ENCODE assay signal across 18 cellular contexts in the genomic region with DNA sequence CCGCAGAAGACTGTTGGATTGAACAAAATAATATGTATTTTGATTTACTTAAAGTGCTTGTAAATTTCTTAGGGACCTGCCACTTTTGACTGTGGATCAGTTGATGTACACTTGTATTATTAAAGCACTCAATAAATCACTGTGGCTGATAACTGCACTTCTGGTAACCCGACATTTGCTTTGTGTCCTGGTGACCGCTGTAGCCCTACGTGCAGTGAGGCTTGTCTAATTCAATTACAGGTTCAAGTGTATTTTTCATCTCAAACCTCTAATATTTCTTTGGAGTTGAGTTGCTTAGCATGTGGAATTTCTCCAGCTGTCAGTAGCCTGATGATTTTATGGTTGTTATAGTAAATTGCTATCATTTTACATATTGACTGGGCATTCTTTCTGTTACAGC.
DNase-seq lines count a peak whose midpoint lies in the region; ATAC-seq and TF ChIP-seq lines count a peak whose summit lies in the region.
"Had no signal": no experiment of that assay in that cellular context is flagged by ENCODE, and none has a peak within 500 bp of the region (broad histone marks: within the 10 kb centered on the region; RNA-seq: fewer than 3 reads in every experiment).

No MANE protein-coding gene starts in this region.

- no peaks in the 10 kb centered on the region for H3K27me3 ChIP-seq in BE2C

- H3K27ac Mint-ChIP-seq in memory B cell: peak overlapping the region; percentile 51
- H3K27ac Mint-ChIP-seq: CD4-positive, alpha-beta T cell; T-cell had no signal

- no peaks in the 10 kb centered on the region for H3K36me3 ChIP-seq in BE2C
- no peaks in the 10 kb centered on the region for H3K36me3 ChIP-seq in HEK293 (ENCODE audit: control insufficient read depth in 2 of 2, insufficient read depth in 1 of 2, low read length in 2 of 2)

- POLR2A ChIA-PET in HEK293 (lab: Yijun Ruan, JAX): no interaction called here

- no peak overlapping the region for H3K4me3 Mint-ChIP-seq in memory B cell
- H3K4me3 Mint-ChIP-seq: CD4-positive, alpha-beta T cell; T-cell had no signal

- DNase-seq in BE2C (peak; percentile 36), SK-N-DZ (ENCODE audit: low spot score) (peak; percentile 84), memory B cell (ENCODE audit: low spot score in 2 of 2) (no peak), hypothalamus (lab: John Stamatoyannopoulos, UW) (no peak), HuH-7.5 (ENCODE audit: low spot score) (no peak), SIG-M5 treated with dmso at 0.1 percent for 504 hours (lab: John Stamatoyannopoulos, UW; ENCODE audit: unreplicated experiment) (no peak)
- DNase-seq: ACHN; CD4-positive, alpha-beta T cell; DMS79; GM23248; KG1; NCI-H1092; NCI-H1930; NCI-H526; SIG-M5; T-cell had no signal

- no peaks in the 10 kb centered on the region for H3K9me3 Mint-ChIP-seq in memory B cell
- H3K9me3 Mint-ChIP-seq: CD4-positive, alpha-beta T cell; T-cell had no signal

- TF ChIP-seq CTCF in BE2C (IDR thresholded peaks at IDR 0.05; ENCODE audit: low read depth, low read length) (no peak), HEK293 (tag by site-specific recombination; IDR thresholded peaks at IDR 0.05) (no peak)

- no peak for ATAC-seq in memory B cell (ENCODE audit: low read depth)
- ATAC-seq: HCT116, T-cell had no signal

- H3K4me3 ChIP-seq in BE2C (ENCODE audit: low read depth, low read length) (peak overlapping the region; percentile 15), HEK293 (ENCODE audit: low read depth, low read length) (no peak overlapping the region)
- H3K4me3 ChIP-seq: GM23248 had no signal

- peaks cover 3% of the 10 kb centered on the region for H3K4me1 Mint-ChIP-seq in memory B cell
- H3K4me1 Mint-ChIP-seq: T-cell had no signal

- no peaks in the 10 kb centered on the region for H3K27me3 Mint-ChIP-seq in memory B cell
- H3K27me3 Mint-ChIP-seq: CD4-positive, alpha-beta T cell had no signal

- H3K36me3 Mint-ChIP-seq in memory B cell: peaks cover 16% of the 10 kb centered on the region

- H3K27ac ChIP-seq in HEK293 (ENCODE audit: extremely low read depth, low read depth, low read length): no peak overlapping the region
- H3K27ac ChIP-seq: GM23248 had no signal

- CTCF ChIA-PET in HEK293 (lab: Yijun Ruan, JAX): interaction anchor here (1.6 kb wide), 1 partner anchor 9 kb away, joined by 7 read pairs; no protein-coding TSS in a partner anchor

- no peaks in the 10 kb centered on the region for H3K9me3 ChIP-seq in BE2C
- no peaks in the 10 kb centered on the region for H3K9me3 ChIP-seq in HEK293 (ENCODE audit: control insufficient read depth, insufficient read depth, low read depth, low read length)

- peaks cover 11% of the 10 kb centered on the region for H3K4me1 ChIP-seq in BE2C
- H3K4me1 ChIP-seq in HEK293 (ENCODE audit: control insufficient read depth, insufficient read depth, low read length): no peaks in the 10 kb centered on the region

TF ChIP-seq in HEK293, 187 proteins besides CTCF, POLR2A, EP300 and RAD21:
- TF ChIP-seq ZNF843 (tag by site-specific recombination; IDR thresholded peaks at IDR 0.05): 0 out of 2 replicates have a peak, but pooled peaks have one; percentile 47
- TF ChIP-seq TRIM28 (IDR thresholded peaks at IDR 0.05; ENCODE audit: borderline replicate concordance, low read length): peak; percentile 73; the same call in 1 of the 2 replicates
- TF ChIP-seq, protein P1, sequence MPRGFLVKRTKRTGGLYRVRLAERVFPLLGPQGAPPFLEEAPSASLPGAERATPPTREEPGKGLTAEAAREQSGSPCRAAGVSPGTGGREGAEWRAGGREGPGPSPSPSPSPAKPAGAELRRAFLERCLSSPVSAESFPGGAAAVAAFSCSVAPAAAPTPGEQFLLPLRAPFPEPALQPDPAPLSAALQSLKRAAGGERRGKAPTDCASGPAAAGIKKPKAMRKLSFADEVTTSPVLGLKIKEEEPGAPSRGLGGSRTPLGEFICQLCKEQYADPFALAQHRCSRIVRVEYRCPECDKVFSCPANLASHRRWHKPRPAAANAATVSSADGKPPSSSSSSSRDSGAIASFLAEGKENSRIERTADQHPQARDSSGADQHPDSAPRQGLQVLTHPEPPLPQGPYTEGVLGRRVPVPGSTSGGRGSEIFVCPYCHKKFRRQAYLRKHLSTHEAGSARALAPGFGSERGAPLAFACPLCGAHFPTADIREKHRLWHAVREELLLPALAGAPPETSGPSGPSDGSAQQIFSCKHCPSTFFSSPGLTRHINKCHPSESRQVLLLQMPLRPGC (tag by site-specific recombination; IDR thresholded peaks at IDR 0.05): no peak
- TF ChIP-seq TCF7L2 (IDR thresholded peaks at IDR 0.05; ENCODE audit: borderline replicate concordance, low read depth, low read length): peak; percentile 79; the same call in 1 of the 2 replicates
- TF ChIP-seq MZF1 (tag by site-specific recombination; IDR thresholded peaks at IDR 0.05; ENCODE audit: borderline replicate concordance): peak; percentile 14; the same call in 1 of the 2 replicates
- TF ChIP-seq, protein P2, sequence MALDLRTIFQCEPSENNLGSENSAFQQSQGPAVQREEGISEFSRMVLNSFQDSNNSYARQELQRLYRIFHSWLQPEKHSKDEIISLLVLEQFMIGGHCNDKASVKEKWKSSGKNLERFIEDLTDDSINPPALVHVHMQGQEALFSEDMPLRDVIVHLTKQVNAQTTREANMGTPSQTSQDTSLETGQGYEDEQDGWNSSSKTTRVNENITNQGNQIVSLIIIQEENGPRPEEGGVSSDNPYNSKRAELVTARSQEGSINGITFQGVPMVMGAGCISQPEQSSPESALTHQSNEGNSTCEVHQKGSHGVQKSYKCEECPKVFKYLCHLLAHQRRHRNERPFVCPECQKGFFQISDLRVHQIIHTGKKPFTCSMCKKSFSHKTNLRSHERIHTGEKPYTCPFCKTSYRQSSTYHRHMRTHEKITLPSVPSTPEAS (tag by site-specific recombination; IDR thresholded peaks at IDR 0.05): no peak
- peak; percentile 70 for TF ChIP-seq SP7 (tag by site-specific recombination; IDR thresholded peaks at IDR 0.05)
- peak; percentile 49; the same call in 1 of the 2 replicates for TF ChIP-seq OSR2 (tag by site-specific recombination; IDR thresholded peaks at IDR 0.05)
- TF ChIP-seq, protein P3, sequence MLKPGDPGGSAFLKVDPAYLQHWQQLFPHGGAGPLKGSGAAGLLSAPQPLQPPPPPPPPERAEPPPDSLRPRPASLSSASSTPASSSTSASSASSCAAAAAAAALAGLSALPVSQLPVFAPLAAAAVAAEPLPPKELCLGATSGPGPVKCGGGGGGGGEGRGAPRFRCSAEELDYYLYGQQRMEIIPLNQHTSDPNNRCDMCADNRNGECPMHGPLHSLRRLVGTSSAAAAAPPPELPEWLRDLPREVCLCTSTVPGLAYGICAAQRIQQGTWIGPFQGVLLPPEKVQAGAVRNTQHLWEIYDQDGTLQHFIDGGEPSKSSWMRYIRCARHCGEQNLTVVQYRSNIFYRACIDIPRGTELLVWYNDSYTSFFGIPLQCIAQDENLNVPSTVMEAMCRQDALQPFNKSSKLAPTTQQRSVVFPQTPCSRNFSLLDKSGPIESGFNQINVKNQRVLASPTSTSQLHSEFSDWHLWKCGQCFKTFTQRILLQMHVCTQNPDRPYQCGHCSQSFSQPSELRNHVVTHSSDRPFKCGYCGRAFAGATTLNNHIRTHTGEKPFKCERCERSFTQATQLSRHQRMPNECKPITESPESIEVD (tag by site-specific recombination; IDR thresholded peaks at IDR 0.05): peak; percentile 85

Comparison
In these comparisons a context has a peak if more than half of its experiments do, and no peak if none do; other contexts are left out.
1. DNase-seq: peak in BE2C (single experiment) and SK-N-DZ (single experiment); none in memory B cell (0 of 2), hypothalamus (0 of 51), HuH-7.5 (single experiment) and SIG-M5 treated with dmso at 0.1 percent for 504 hours (single experiment).